26 cellular contexts compared by ENCODE assay signal in the genomic region with DNA sequence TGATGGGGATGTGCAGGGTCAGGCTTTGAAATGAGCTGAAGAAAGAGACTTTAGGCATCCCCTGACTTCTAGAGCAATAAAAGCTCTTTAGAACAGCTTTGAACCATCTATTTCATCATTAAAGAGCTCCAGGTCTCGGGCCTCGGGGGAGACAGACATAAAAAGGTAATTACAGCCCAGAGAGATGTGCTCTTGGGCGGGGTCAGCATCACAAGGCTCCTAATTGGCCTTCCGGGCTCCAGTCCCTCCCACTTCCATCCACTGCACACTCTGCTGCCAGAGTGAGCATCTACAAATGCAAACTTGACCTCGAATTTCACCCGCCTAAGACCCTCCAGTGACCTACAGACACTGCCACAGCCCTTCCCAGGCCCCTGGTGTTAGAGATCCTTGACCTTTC.
DNase-seq lines count a peak whose midpoint lies in the region; ATAC-seq, FAIRE-seq and TF ChIP-seq lines count a peak whose summit lies in the region.
"Had no signal": no experiment of that assay in that cellular context is flagged by ENCODE, and none has a peak within 500 bp of the region (broad histone marks: within the 10 kb centered on the region; RNA-seq: fewer than 3 reads in every experiment).

No MANE protein-coding gene starts in this region.

- no peak for FAIRE-seq in GM12878 (lab: Jason Lieb, UNC)
- FAIRE-seq: HTR-8/SVneo, urothelium cell line had no signal

- no peaks in the 10 kb centered on the region for H3K36me3 Mint-ChIP-seq in activated T-cell treated with anti-CD3 and anti-CD28 coated beads, Interleukin-2, amount 50 U/mL, for 72 hours (ENCODE audit: insufficient read depth in 2 of 2)
- H3K36me3 Mint-ChIP-seq: activated naive CD4-positive, alpha-beta T cell treated with anti-CD3 and anti-CD28 coated beads, Interleukin-2, amount 50 U/mL, for 72 hours; CD14-positive monocyte; stimulated activated naive B cell treated with anti-CD40 and anti-IgM and Interleukin-4, amounts not matched to agents 10 μg/mL and 1 μg/mL and 100 μg/mL, for 72 hours had no signal

- in situ Hi-C loops in GM12878 (cut with MboI): no loop called here

- H3K9me3 Mint-ChIP-seq in activated T-cell treated with anti-CD3 and anti-CD28 coated beads, Interleukin-2, amount 50 U/mL, for 72 hours: no peaks in the 10 kb centered on the region
- H3K9me3 Mint-ChIP-seq: activated CD8-positive, alpha-beta T cell treated with anti-CD3 and anti-CD28 coated beads for 36 hours; activated naive CD4-positive, alpha-beta T cell treated with anti-CD3 and anti-CD28 coated beads, Interleukin-2, amount 50 U/mL, for 72 hours; stimulated activated naive B cell treated with anti-CD40 and anti-IgM and Interleukin-4, amounts not matched to agents 10 μg/mL and 1 μg/mL and 100 μg/mL, for 72 hours had no signal

- no peaks in the 10 kb centered on the region for H3K36me3 ChIP-seq in BE2C
- no peaks in the 10 kb centered on the region for H3K36me3 ChIP-seq in GM12878 (ENCODE audit: control insufficient read depth in 2 of 2, insufficient read depth in 2 of 2, low read length in 1 of 2)
- H3K36me3 ChIP-seq: breast epithelium, left ventricle myocardium inferior, sigmoid colon, SJSA1 had no signal

- POLR2A ChIA-PET in GM12878 (lab: Charles Lee): no interaction called here

- SMC1A ChIA-PET in GM12878 (lab: Charles Lee; ENCODE audit: uncharacterized antibody, unreplicated experiment): no interaction called here

- TF ChIP-seq CTCF in BE2C (IDR thresholded peaks at IDR 0.05; ENCODE audit: low read depth, low read length) (no peak), GM12878 (IDR thresholded peaks at IDR 0.05 in 2 of 3, conservative IDR thresholded peaks at IDR 0.05 in 1 of 3; ENCODE audit: control insufficient read depth in 2 of 3, extremely low read depth in 1 of 3, insufficient read depth in 1 of 3, low read depth in 3 of 3, low read length in 3 of 3) (no peak)

- no peak for TF ChIP-seq EP300 in GM12878 (IDR thresholded peaks at IDR 0.05; ENCODE audit: borderline replicate concordance in 1 of 2, control insufficient read depth in 1 of 2, low read depth in 2 of 2, low read length in 2 of 2)

- H3K4me3 ChIP-seq in BE2C (ENCODE audit: low read depth, low read length): no peak overlapping the region
- no peak overlapping the region for H3K4me3 ChIP-seq in GM12878
- H3K4me3 ChIP-seq: breast epithelium, left ventricle myocardium inferior, psoas muscle, sigmoid colon, SJSA1 had no signal

- H3K79me2 ChIP-seq in GM12878 (ENCODE audit: control insufficient read depth, insufficient read depth, low read length): no peaks in the 10 kb centered on the region

- H3K27me3 ChIP-seq in BE2C (no peaks in the 10 kb centered on the region), GM12878 (replicated peaks in 1 of 2; ENCODE audit: control insufficient read depth in 2 of 2, insufficient read depth in 2 of 2, low read length in 1 of 2) (no peaks in the 10 kb centered on the region; a peak in 1 of 4 replicates)
- H3K27me3 ChIP-seq: breast epithelium, SJSA1 had no signal

- CTCF ChIA-PET in GM12878 (lab: Yijun Ruan, JAX): interaction anchor here (1.3 kb wide), 1 partner anchor 11 kb away, joined by 3 read pairs; no protein-coding TSS in a partner anchor

- no peaks in the 10 kb centered on the region for H3K4me1 Mint-ChIP-seq in activated T-cell treated with anti-CD3 and anti-CD28 coated beads, Interleukin-2, amount 50 U/mL, for 72 hours (ENCODE audit: low read depth)
- H3K4me1 Mint-ChIP-seq: stimulated activated naive B cell treated with anti-CD40 and anti-IgM and Interleukin-4, amounts not matched to agents 10 μg/mL and 1 μg/mL and 100 μg/mL, for 72 hours; T-helper 17 cell had no signal

- no peak overlapping the region for H2AFZ ChIP-seq in GM12878 (ENCODE audit: control insufficient read depth, low read depth, low read length)

- BruUV-seq in GM12878 (replicated peaks; lab: Mats Ljungman, UMichigan): no TSS peak

- RAD21 ChIA-PET in GM12878 (lab: Charles Lee; ENCODE audit: unreplicated experiment): no interaction called here

- no peak overlapping the region for H3K9ac ChIP-seq in GM12878 (ENCODE audit: control insufficient read depth, insufficient read depth, low read length)

- H3K27ac ChIP-seq in GM12878 (ENCODE audit: control insufficient read depth, insufficient read depth): no peak overlapping the region
- H3K27ac ChIP-seq: breast epithelium, left ventricle myocardium inferior, psoas muscle, sigmoid colon, SJSA1 had no signal

- 11% methylated on average over 6 of the region's 6 CpGs for WGBS in GM12878 (ENCODE audit: insufficient coverage, insufficient replicate concordance, low lambda C conversion rate, missing lambda C conversion rate)

- intact Hi-C loops in GM12878 (cut with micrococcal nuclease; ENCODE audit: unreplicated experiment): no loop called here

- peaks cover 6% of the 10 kb centered on the region for H3K27me3 Mint-ChIP-seq in activated T-cell treated with anti-CD3 and anti-CD28 coated beads, Interleukin-2, amount 50 U/mL, for 72 hours (ENCODE audit: low read depth)

- peak; percentile 35 for DNase-seq in BE2C
- DNase-seq in ELR (ENCODE audit: low read depth): peak; percentile 33
- peak; percentile 53 for DNase-seq in NAMALWA (ENCODE audit: low spot score)
- no peak for DNase-seq in GM12878 (ENCODE audit: low read depth, low spot score)
- no peak for DNase-seq in activated T-cell treated with anti-CD3 and anti-CD28 coated beads, Interleukin-2, amount 50 U/mL, for 72 hours
- no peak for DNase-seq in NOMO-1 (lab: John Stamatoyannopoulos, UW; ENCODE audit: unreplicated experiment in 2 of 2)
- DNase-seq in NK-92 (lab: John Stamatoyannopoulos, UW; ENCODE audit: unreplicated experiment): no peak
- DNase-seq: activated CD4-positive, alpha-beta T cell treated with anti-CD3 and anti-CD28 coated beads for 1 hour; activated CD8-positive, alpha-beta T cell treated with anti-CD3 and anti-CD28 coated beads for 36 hours; DND-41; KG1; left ventricle myocardium inferior; mesendoderm; NCI-H2029 treated with DMSO at 0.1 percent for 48 hours; NCI-H510A treated with DMSO at 0.1 percent for 48 hours; nucleus accumbens; psoas muscle; sigmoid colon; stimulated activated naive B cell treated with anti-CD40 and anti-IgM and Interleukin-4, amounts not matched to agents 10 μg/mL and 1 μg/mL and 100 μg/mL, for 72 hours; T-helper 17 cell had no signal

- H4K20me1 ChIP-seq in GM12878 (ENCODE audit: control insufficient read depth, insufficient read depth): no peaks in the 10 kb centered on the region

- no peak for TF ChIP-seq RAD21 in GM12878 (IDR thresholded peaks at IDR 0.05; ENCODE audit: insufficient read depth, low read depth, low read length)

- H3K4me2 ChIP-seq in GM12878 (ENCODE audit: control insufficient read depth, insufficient read depth): no peak overlapping the region

- H3K4me1 ChIP-seq in BE2C (no peaks in the 10 kb centered on the region), GM12878 (ENCODE audit: control insufficient read depth, insufficient read depth, low read length) (no peaks in the 10 kb centered on the region)
- H3K4me1 ChIP-seq: psoas muscle, sigmoid colon had no signal

- no peak overlapping the region for H3K27ac Mint-ChIP-seq in activated T-cell treated with anti-CD3 and anti-CD28 coated beads, Interleukin-2, amount 50 U/mL, for 72 hours
- H3K27ac Mint-ChIP-seq: activated CD8-positive, alpha-beta T cell treated with anti-CD3 and anti-CD28 coated beads for 36 hours; activated naive CD4-positive, alpha-beta T cell treated with anti-CD3 and anti-CD28 coated beads, Interleukin-2, amount 50 U/mL, for 72 hours; stimulated activated naive B cell treated with anti-CD40 and anti-IgM and Interleukin-4, amounts not matched to agents 10 μg/mL and 1 μg/mL and 100 μg/mL, for 72 hours; T-helper 17 cell had no signal

- no peaks in the 10 kb centered on the region for H3K9me3 ChIP-seq in BE2C
- H3K9me3 ChIP-seq in GM12878 (replicated peaks; ENCODE audit: control insufficient read depth, insufficient read depth, low read length): no peaks in the 10 kb centered on the region; the same call in 2 of the 3 replicates
- H3K9me3 ChIP-seq: breast epithelium, psoas muscle, sigmoid colon, SJSA1 had no signal

- ATAC-seq in GM12878: peak; percentile 37; the same call in 1 of the 3 replicates
- ATAC-seq in activated T-cell treated with anti-CD3 and anti-CD28 coated beads, Interleukin-2, amount 50 U/mL, for 72 hours (replicated peaks in 1 of 2): no peak
- ATAC-seq: activated CD8-positive, alpha-beta T cell treated with anti-CD3 and anti-CD28 coated beads for 36 hours; activated naive CD4-positive, alpha-beta T cell treated with anti-CD3 and anti-CD28 coated beads, Interleukin-2, amount 50 U/mL, for 72 hours; psoas muscle; stimulated activated naive B cell treated with anti-CD40 and anti-IgM and Interleukin-4, amounts not matched to agents 10 μg/mL and 1 μg/mL and 100 μg/mL, for 72 hours; T-helper 17 cell had no signal

- H3K4me3 Mint-ChIP-seq in activated T-cell treated with anti-CD3 and anti-CD28 coated beads, Interleukin-2, amount 50 U/mL, for 72 hours: no peak overlapping the region
- H3K4me3 Mint-ChIP-seq: activated CD8-positive, alpha-beta T cell treated with anti-CD3 and anti-CD28 coated beads for 36 hours; CD14-positive monocyte; stimulated activated naive B cell treated with anti-CD40 and anti-IgM and Interleukin-4, amounts not matched to agents 10 μg/mL and 1 μg/mL and 100 μg/mL, for 72 hours; T-helper 17 cell had no signal

- TF ChIP-seq POLR2A in GM12878 (IDR thresholded peaks at IDR 0.05; ENCODE audit: low read depth, low read length): no peak

TF ChIP-seq in GM12878, 131 proteins besides CTCF, POLR2A, EP300 and RAD21 (continues in another document):
- TF ChIP-seq EZH2 (IDR thresholded peaks at IDR 0.05; ENCODE audit: borderline replicate concordance, control insufficient read depth, low read depth, low read length): no peak
- no peak for TF ChIP-seq SUZ12 (IDR thresholded peaks at IDR 0.05; ENCODE audit: unreplicated experiment)

Comparison
In these comparisons a context has a peak if more than half of its experiments do, and no peak if none do; other contexts are left out.
1. DNase-seq: peak in BE2C (single experiment), ELR (single experiment) and NAMALWA (single experiment); none in GM12878 (single experiment), activated T-cell treated with anti-CD3 and anti-CD28 coated beads, Interleukin-2, amount 50 U/mL, for 72 hours (0 of 2), NOMO-1 (0 of 2) and NK-92 (single experiment).